In the genomic region with DNA sequence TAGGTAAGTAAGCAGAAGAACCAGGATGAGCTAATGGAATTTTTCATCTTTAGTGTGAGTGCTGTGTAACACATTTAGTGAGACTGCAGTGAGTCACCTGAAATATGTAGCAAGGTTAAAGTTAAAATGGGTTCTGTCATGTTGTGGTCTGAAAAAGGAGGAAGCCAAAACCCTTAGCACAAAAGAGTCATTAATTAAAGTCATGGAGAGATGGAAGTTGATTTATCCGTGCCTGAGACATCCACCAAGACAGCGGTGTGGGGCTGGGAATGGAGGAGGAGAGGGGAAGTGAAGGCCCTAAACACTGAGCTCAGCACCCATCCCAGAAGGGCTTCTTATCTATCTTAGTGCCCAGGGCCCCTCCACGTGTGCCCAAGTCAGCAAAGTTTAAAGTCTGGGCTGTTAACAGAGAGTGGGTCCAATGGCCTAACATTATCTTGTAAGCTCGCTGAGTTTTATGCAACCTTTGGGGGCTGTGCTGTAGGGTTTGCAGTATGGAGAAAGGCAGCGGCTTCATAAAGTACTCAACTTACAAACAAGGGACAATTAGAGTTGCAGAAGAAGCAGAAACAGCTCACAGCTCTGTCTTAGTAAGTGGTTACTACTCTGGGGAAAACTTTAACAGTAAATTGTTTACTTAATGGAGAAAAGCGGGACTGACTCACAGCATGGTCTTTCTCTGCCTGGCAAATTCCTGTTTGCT, we compare ENCODE assay signal across 9 cellular contexts. TPM values are rescaled to one million over a fixed set of nuclear protein-coding genes. Genes with fewer than 3 reads are reported as not detected.
DNase-seq lines count a peak whose midpoint lies in the region; ATAC-seq lines count a peak whose summit lies in the region.
"Had no signal": no experiment of that assay in that cellular context is flagged by ENCODE, and none has a peak within 500 bp of the region (broad histone marks: within the 10 kb centered on the region; RNA-seq: fewer than 3 reads in every experiment).

No MANE protein-coding gene starts in this region.

- peaks cover 83% of the 10 kb centered on the region for H3K36me3 Mint-ChIP-seq in activated T-helper 17 cell treated with anti-CD3 and anti-CD28 coated beads, Interleukin-2, amount 50 U/mL, for 72 hours (ENCODE audit: low read depth)

- peaks cover 8% of the 10 kb centered on the region for H3K4me1 Mint-ChIP-seq in activated T-helper 17 cell treated with anti-CD3 and anti-CD28 coated beads, Interleukin-2, amount 50 U/mL, for 72 hours

- DNase-seq in A172 (ENCODE audit: low spot score) (peak; percentile 86), HT1080 (ENCODE audit: low read depth) (peak; percentile 91), kidney glomerular epithelial cell (lab: John Stamatoyannopoulos, UW) (peak; percentile 97), NK-92 (lab: John Stamatoyannopoulos, UW; ENCODE audit: unreplicated experiment) (no peak)
- DNase-seq in stimulated activated CD8-positive, alpha-beta memory T cell treated with anti-CD3 and anti-CD28 coated beads, Interleukin-4, amount 100 ng/mL, for 48 hours = no peak
- DNase-seq: cerebellar nuclear complex had no signal

- H3K4me3 Mint-ChIP-seq in activated T-helper 17 cell treated with anti-CD3 and anti-CD28 coated beads, Interleukin-2, amount 50 U/mL, for 72 hours = peak overlapping the region; percentile 34

- H3K27me3 Mint-ChIP-seq in activated T-helper 17 cell treated with anti-CD3 and anti-CD28 coated beads, Interleukin-2, amount 50 U/mL, for 72 hours = no peaks in the 10 kb centered on the region

- no peaks in the 10 kb centered on the region for H3K9me3 Mint-ChIP-seq in activated T-helper 17 cell treated with anti-CD3 and anti-CD28 coated beads, Interleukin-2, amount 50 U/mL, for 72 hours

- peak; percentile 98 for ATAC-seq in activated T-helper 17 cell treated with anti-CD3 and anti-CD28 coated beads, Interleukin-2, amount 50 U/mL, for 72 hours (replicated peaks)
- ATAC-seq in GM19023 (IDR thresholded peaks at IDR 0.05; ENCODE audit: unreplicated experiment) (no peak), HG03196 (IDR thresholded peaks at IDR 0.05; ENCODE audit: unreplicated experiment) (no peak)

- peak overlapping the region; percentile 78 for H3K27ac Mint-ChIP-seq in activated T-helper 17 cell treated with anti-CD3 and anti-CD28 coated beads, Interleukin-2, amount 50 U/mL, for 72 hours

RNA-seq across cellular contexts. Expression of gene ENOSF1, which starts 9.3 kb away (rescaled TPM):
- 5.6 and 9.7 TPM in 2 replicates for total RNA-seq in A172 (2014; rRNA removed; shearing (Covaris generic))
- total RNA-seq in HT1080 (2014; rRNA removed; shearing (Covaris generic)) = 10.0 and 11.0 TPM in 2 replicates
- 16.9 and 17.9 TPM in 2 replicates for polyA plus RNA-seq in HT1080 (2015; cell fraction: cytosol; rRNA removed)
- 126 and 147 TPM in 2 replicates for polyA plus RNA-seq in HT1080 (2015; cell fraction: nucleus; rRNA removed)
- total RNA-seq in activated T-helper 17 cell treated with anti-CD3 and anti-CD28 coated beads, Interleukin-2, amount 50 U/mL, for 72 hours = 10 to 100 TPM; 61.6 to 89.8 TPM

RNA-seq across cellular contexts. Expression of gene TYMS, which starts 45.7 kb away (rescaled TPM):
- total RNA-seq in A172 (2014; rRNA removed; shearing (Covaris generic)) = 47.8 and 53.7 TPM in 2 replicates
- 59.2 and 135 TPM in 2 replicates for total RNA-seq in HT1080 (2014; rRNA removed; shearing (Covaris generic))
- 254 and 265 TPM in 2 replicates for polyA plus RNA-seq in HT1080 (2015; cell fraction: cytosol; rRNA removed)
- 163 and 176 TPM in 2 replicates for polyA plus RNA-seq in HT1080 (2015; cell fraction: nucleus; rRNA removed)
- 100 to 1,000 TPM; 268 to 414 TPM for total RNA-seq in activated T-helper 17 cell treated with anti-CD3 and anti-CD28 coated beads, Interleukin-2, amount 50 U/mL, for 72 hours

Comparison
In these comparisons a context has a peak if more than half of its experiments do, and no peak if none do; other contexts are left out.
1. DNase-seq: peak in A172 (single experiment), HT1080 (single experiment) and kidney glomerular epithelial cell (single experiment); none in NK-92 (single experiment) and stimulated activated CD8-positive, alpha-beta memory T cell treated with anti-CD3 and anti-CD28 coated beads, Interleukin-4, amount 100 ng/mL, for 48 hours (single experiment).